1 cellular context compared by ENCODE assay signal in the genomic region with DNA sequence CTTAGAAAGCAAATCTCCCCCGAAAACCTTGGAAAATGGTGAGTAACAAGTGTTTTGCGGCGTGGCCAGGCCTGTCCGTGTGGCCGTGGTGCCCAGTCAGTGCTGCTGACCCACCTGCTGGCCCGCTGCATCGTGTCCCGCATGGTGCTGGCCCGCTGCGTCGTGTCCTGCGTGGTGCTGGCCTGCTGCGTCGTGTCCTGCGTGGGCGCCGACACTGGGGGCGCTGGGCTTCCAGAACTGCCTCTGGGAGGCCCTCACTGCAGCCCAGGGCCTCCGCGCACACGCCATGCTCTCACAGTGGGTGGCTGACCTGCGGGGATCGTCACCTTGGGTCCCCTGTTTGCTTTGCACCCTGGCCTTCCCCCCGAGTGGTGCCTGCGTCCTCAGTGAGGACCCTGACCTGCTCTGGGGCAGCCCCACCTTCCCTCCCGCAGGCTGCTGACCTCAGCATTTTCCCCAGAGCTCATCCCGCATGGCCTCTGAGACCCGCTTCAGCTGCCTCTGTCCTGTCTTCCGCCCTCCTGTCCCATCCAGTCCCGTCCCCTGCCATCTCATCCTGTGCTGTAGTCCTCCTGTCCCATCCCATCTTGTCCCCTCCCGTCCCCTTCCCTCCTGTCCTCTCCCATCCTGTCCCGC.
TF ChIP-seq lines count a peak whose summit lies in the region.

No MANE protein-coding gene starts in this region.

TF ChIP-seq in GM23338, 12 proteins besides CTCF, POLR2A, EP300 and RAD21:
- no peak for TF ChIP-seq ZNF462 (CRISPR knock-in tag; IDR thresholded peaks at IDR 0.05)
- TF ChIP-seq EZH2 (IDR thresholded peaks at IDR 0.05; ENCODE audit: low read depth, unreplicated experiment), result no peak
- no peak for TF ChIP-seq ZNF114 (CRISPR knock-in tag; IDR thresholded peaks at IDR 0.05)
- no peak for TF ChIP-seq STAT1 (IDR thresholded peaks at IDR 0.05; ENCODE audit: unreplicated experiment)
- no peak for TF ChIP-seq POLR2AphosphoS5 (IDR thresholded peaks at IDR 0.05; ENCODE audit: low read depth)
- TF ChIP-seq EZH2phosphoT487 (IDR thresholded peaks at IDR 0.05; ENCODE audit: unreplicated experiment), result no peak
- TF ChIP-seq NANOG (IDR thresholded peaks at IDR 0.05; ENCODE audit: borderline replicate concordance), result no peak
- no peak for TF ChIP-seq JUNB (IDR thresholded peaks at IDR 0.05; ENCODE audit: unreplicated experiment)
- TF ChIP-seq, protein P1, sequence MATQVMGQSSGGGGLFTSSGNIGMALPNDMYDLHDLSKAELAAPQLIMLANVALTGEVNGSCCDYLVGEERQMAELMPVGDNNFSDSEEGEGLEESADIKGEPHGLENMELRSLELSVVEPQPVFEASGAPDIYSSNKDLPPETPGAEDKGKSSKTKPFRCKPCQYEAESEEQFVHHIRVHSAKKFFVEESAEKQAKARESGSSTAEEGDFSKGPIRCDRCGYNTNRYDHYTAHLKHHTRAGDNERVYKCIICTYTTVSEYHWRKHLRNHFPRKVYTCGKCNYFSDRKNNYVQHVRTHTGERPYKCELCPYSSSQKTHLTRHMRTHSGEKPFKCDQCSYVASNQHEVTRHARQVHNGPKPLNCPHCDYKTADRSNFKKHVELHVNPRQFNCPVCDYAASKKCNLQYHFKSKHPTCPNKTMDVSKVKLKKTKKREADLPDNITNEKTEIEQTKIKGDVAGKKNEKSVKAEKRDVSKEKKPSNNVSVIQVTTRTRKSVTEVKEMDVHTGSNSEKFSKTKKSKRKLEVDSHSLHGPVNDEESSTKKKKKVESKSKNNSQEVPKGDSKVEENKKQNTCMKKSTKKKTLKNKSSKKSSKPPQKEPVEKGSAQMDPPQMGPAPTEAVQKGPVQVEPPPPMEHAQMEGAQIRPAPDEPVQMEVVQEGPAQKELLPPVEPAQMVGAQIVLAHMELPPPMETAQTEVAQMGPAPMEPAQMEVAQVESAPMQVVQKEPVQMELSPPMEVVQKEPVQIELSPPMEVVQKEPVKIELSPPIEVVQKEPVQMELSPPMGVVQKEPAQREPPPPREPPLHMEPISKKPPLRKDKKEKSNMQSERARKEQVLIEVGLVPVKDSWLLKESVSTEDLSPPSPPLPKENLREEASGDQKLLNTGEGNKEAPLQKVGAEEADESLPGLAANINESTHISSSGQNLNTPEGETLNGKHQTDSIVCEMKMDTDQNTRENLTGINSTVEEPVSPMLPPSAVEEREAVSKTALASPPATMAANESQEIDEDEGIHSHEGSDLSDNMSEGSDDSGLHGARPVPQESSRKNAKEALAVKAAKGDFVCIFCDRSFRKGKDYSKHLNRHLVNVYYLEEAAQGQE (IDR thresholded peaks at IDR 0.05; ENCODE audit: unreplicated experiment), result no peak
- no peak for TF ChIP-seq ZNF331 (CRISPR knock-in tag; IDR thresholded peaks at IDR 0.05; ENCODE audit: low read depth)
- TF ChIP-seq, protein P2, sequence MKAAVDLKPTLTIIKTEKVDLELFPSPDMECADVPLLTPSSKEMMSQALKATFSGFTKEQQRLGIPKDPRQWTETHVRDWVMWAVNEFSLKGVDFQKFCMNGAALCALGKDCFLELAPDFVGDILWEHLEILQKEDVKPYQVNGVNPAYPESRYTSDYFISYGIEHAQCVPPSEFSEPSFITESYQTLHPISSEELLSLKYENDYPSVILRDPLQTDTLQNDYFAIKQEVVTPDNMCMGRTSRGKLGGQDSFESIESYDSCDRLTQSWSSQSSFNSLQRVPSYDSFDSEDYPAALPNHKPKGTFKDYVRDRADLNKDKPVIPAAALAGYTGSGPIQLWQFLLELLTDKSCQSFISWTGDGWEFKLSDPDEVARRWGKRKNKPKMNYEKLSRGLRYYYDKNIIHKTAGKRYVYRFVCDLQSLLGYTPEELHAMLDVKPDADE (IDR thresholded peaks at IDR 0.05), result no peak
- no peak for TF ChIP-seq CREB1 (CRISPR knock-in tag; IDR thresholded peaks at IDR 0.05; ENCODE audit: low read depth)
